8 cellular contexts compared by ENCODE assay signal in genomic region chr2:9422321-9423099, GRCh38. TPM values are rescaled to one million over a fixed set of nuclear protein-coding genes. Genes with fewer than 3 reads are reported as not detected.
A peak's percentile ranks its signal among the peaks of the same experiment; 100 is the strongest.
DNase-seq lines count a peak whose midpoint lies in the region; ATAC-seq, FAIRE-seq and TF ChIP-seq lines count a peak whose summit lies in the region.

No MANE protein-coding gene starts in this region.

- intact Hi-C loops in lower lobe of right lung (cut with DNase I), result no loop called here
- intact Hi-C loops in posterior vena cava (cut with DNase I), result loop anchor here (5.0 to 10.0 kb wide), 2 partner anchors 275 to 278 kb away; no protein-coding TSS in a partner anchor

- H3K79me2 ChIP-seq in H9 (ENCODE audit: insufficient read depth, low read length), result peaks cover 2% of the 10 kb centered on the region; the same call in 1 of the 2 replicates

- H3K27me3 ChIP-seq in H9 (ENCODE audit: insufficient read depth, low read length) (no peaks in the 10 kb centered on the region), duodenal mucosa (ENCODE audit: control insufficient read depth in 1 of 2, insufficient read depth in 2 of 2, low read length in 2 of 2) (no peaks in the 10 kb centered on the region), lower lobe of right lung (ENCODE audit: low read depth) (no peaks in the 10 kb centered on the region)

- no peak overlapping the region for H2BK15ac ChIP-seq in H9 (ENCODE audit: low read depth, low read length)

- H3T11ph ChIP-seq in H9 (ENCODE audit: low read length), result no peak overlapping the region

- no peak overlapping the region for H3K14ac ChIP-seq in H9 (ENCODE audit: insufficient read depth, low read length)

- no peak overlapping the region for H4K5ac ChIP-seq in H9 (ENCODE audit: insufficient read length, low read depth, low read length)

- no peak overlapping the region for H2AFZ ChIP-seq in H9 (ENCODE audit: low read length)

- H3K23me2 ChIP-seq in H9 (ENCODE audit: insufficient read length, low read depth, low read length, poor library complexity, severe bottlenecking), result peaks cover 13% of the 10 kb centered on the region

- H3K4me1 Mint-ChIP-seq in H9, result peaks cover 9 to 11% of the 10 kb centered on the region in 2 experiments

- H2BK20ac ChIP-seq in H9 (ENCODE audit: low read depth, low read length, poor library complexity, severe bottlenecking), result no peak overlapping the region

- TF ChIP-seq CTCF in H9 (conservative IDR thresholded peaks at IDR 0.05) (no peak), LNCaP clone FGC (IDR thresholded peaks at IDR 0.05; ENCODE audit: control insufficient read depth, extremely low read depth, insufficient read depth) (peak; percentile 14; the same call in 1 of the 2 replicates), lower lobe of right lung (IDR thresholded peaks at IDR 0.05) (no peak)

- no peaks in the 10 kb centered on the region for H3K9me3 Mint-ChIP-seq in H9

- no peak overlapping the region for H2BK12ac ChIP-seq in H9 (ENCODE audit: insufficient read length, low read depth, low read length)

- H2BK5ac ChIP-seq in H9 (ENCODE audit: insufficient read length, low read length), result no peak overlapping the region

- H3K27ac ChIP-seq in H9 (ENCODE audit: insufficient read length, low read depth, low read length) (no peak overlapping the region), duodenal mucosa (ENCODE audit: low read depth, low read length) (peak overlapping the region; percentile 90), lower lobe of right lung (peak overlapping the region; percentile 87)

- peak overlapping the region; percentile 93 for H3K4me2 ChIP-seq in H9 (ENCODE audit: insufficient read depth, insufficient read length, low read length)

- DNase-seq in GM12891 (ENCODE audit: insufficient read length, low spot score) (peak; percentile 39), H9 (peak; percentile 65), LNCaP clone FGC (ENCODE audit: low read depth) (peak; percentile 14), lower lobe of right lung (peak; percentile 59), posterior vena cava (ENCODE audit: low spot score) (no peak)
- DNase-seq in activated CD4-positive, alpha-beta T cell treated with anti-CD3 and anti-CD28 coated beads for 4 hours, result peak; percentile 42 to 48
- peak; percentile 22 to 34 (median 23) for DNase-seq in stimulated activated CD4-positive, alpha-beta T cell treated with anti-CD3 and anti-CD28 coated beads, TNF-alpha, amount 100 ng/mL, for 4 hours (ENCODE audit: low read depth in 3 of 3)

- no peak for TF ChIP-seq POLR2A in GM12891 (IDR thresholded peaks at IDR 0.05; ENCODE audit: low read depth, low read length)

- H3K36me3 Mint-ChIP-seq in H9 (ENCODE audit: insufficient read depth in 1 of 3, low read depth in 3 of 3), result no peaks in the 10 kb centered on the region; a peak in 1 of 7 replicates

- H3K4me1 ChIP-seq in H9 (ENCODE audit: insufficient read depth, low read length), result no peaks in the 10 kb centered on the region
- peaks cover 19 to 24% of the 10 kb centered on the region in 2 donors for H3K4me1 ChIP-seq in duodenal mucosa (ENCODE audit: control insufficient read depth in 1 of 2, insufficient read depth in 2 of 2, low read length in 2 of 2)
- H3K4me1 ChIP-seq in lower lobe of right lung, result peaks cover 30% of the 10 kb centered on the region

- H3K4me3 ChIP-seq in LNCaP clone FGC (ENCODE audit: low read depth, low read length) (peak overlapping the region; percentile 73), duodenal mucosa (ENCODE audit: low read depth in 1 of 2, low read length in 2 of 2) (peak overlapping the region; percentile 98 to 99), lower lobe of right lung (peak overlapping the region; percentile 90)

- H3K56ac ChIP-seq in H9 (ENCODE audit: insufficient read length, low read depth, low read length), result no peak overlapping the region

- H2BK120ac ChIP-seq in H9 (ENCODE audit: low read depth, low read length, poor library complexity, severe bottlenecking), result no peak overlapping the region

- peak overlapping the region in 1 of 2 experiments; percentile 91; a peak in 3 of 5 replicates for H3K4me3 Mint-ChIP-seq in H9

- peak; percentile 51 to 53 for ATAC-seq in lower lobe of right lung

- H3K36me3 ChIP-seq in duodenal mucosa (ENCODE audit: control insufficient read depth in 1 of 2, insufficient read depth in 2 of 2, low read length in 2 of 2) (peaks cover 0 to 2% of the 10 kb centered on the region in 2 donors), lower lobe of right lung (peaks cover 6% of the 10 kb centered on the region)

- no peaks in the 10 kb centered on the region for H4K20me1 ChIP-seq in H9 (ENCODE audit: control insufficient read depth, insufficient read depth, insufficient read length)

- H3K9ac ChIP-seq in H9 (ENCODE audit: extremely low read depth, insufficient read length, low read length) (peak overlapping the region; percentile 50), duodenal mucosa (ENCODE audit: low read depth in 1 of 2, low read length in 2 of 2) (peak overlapping the region; percentile 88 to 97)

- H3K4ac ChIP-seq in H9 (ENCODE audit: low read depth, low read length), result no peak overlapping the region

- peak; percentile 35 for FAIRE-seq in GM12891 (lab: Jason Lieb, UNC)

- no peaks in the 10 kb centered on the region for H3K9me3 ChIP-seq in H9 (ENCODE audit: control insufficient read depth, low read depth, low read length)
- no peaks in the 10 kb centered on the region for H3K9me3 ChIP-seq in duodenal mucosa (ENCODE audit: control insufficient read depth in 1 of 2, low read length in 2 of 2)
- H3K9me3 ChIP-seq in lower lobe of right lung, result no peaks in the 10 kb centered on the region

- H3K18ac ChIP-seq in H9 (ENCODE audit: insufficient read length, low read depth, low read length), result no peak overlapping the region

- no peak overlapping the region for H3K27ac Mint-ChIP-seq in H9

- peaks cover 10% of the 10 kb centered on the region for H3K27me3 Mint-ChIP-seq in H9 (ENCODE audit: low read depth)

- WGBS in H9 (ENCODE audit: extremely low coverage, insufficient read length, low lambda C conversion rate), result no CpG with 5 or more reads among the region's 42 CpGs

- H3K23ac ChIP-seq in H9 (ENCODE audit: insufficient read length, low read depth, low read length), result no peak overlapping the region

- H3K79me1 ChIP-seq in H9 (ENCODE audit: insufficient read depth, low read depth, low read length, poor library complexity, severe bottlenecking), result no peaks in the 10 kb centered on the region

- H4K91ac ChIP-seq in H9 (ENCODE audit: insufficient read length, low read depth, low read length), result no peak overlapping the region

- no peak overlapping the region for H4K8ac ChIP-seq in H9 (replicated peaks; ENCODE audit: insufficient read length, low read depth, low read length)

- no peak overlapping the region for H2AK5ac ChIP-seq in H9 (ENCODE audit: insufficient read length, low read length)

TF ChIP-seq in GM12891, 5 proteins besides CTCF, POLR2A, EP300 and RAD21:
- TF ChIP-seq POLR2AphosphoS5 (IDR thresholded peaks at IDR 0.05; ENCODE audit: low read depth, low read length) (no peak), TAF1 (IDR thresholded peaks at IDR 0.05; ENCODE audit: low read depth, low read length) (0 out of 2 replicates have a peak, but pooled peaks have one; percentile 29), SPI1 (IDR thresholded peaks at IDR 0.05; ENCODE audit: low read depth, low read length) (no peak)

RNA-seq across cellular contexts. Expression of gene ITGB1BP1, which starts 0.8 kb away (rescaled TPM):
- 77.0 TPM for polyA plus RNA-seq in GM12891 (2012; ENCODE audit: low read depth, missing spikeins)
- 38.7 and 38.9 TPM in 2 replicates for total RNA-seq in H9 (2021)
- total RNA-seq in lower lobe of right lung, result 61.6 TPM
- total RNA-seq in posterior vena cava, result 100 to 1,000 TPM; 100 to 143 TPM

RNA-seq across cellular contexts. Expression of gene CPSF3, which starts 0.9 kb away (rescaled TPM):
- polyA plus RNA-seq in GM12891 (2012; ENCODE audit: low read depth, missing spikeins), result 55.5 TPM
- total RNA-seq in H9 (2021) (89.5 and 95.5 TPM in 2 replicates), lower lobe of right lung (26.2 TPM), posterior vena cava (10 to 100 TPM; 18.2 to 18.7 TPM)

RNA-seq across cellular contexts. Expression of gene IAH1, which starts 51.8 kb away (rescaled TPM):
- 52.5 TPM for polyA plus RNA-seq in GM12891 (2012; ENCODE audit: low read depth, missing spikeins)
- 23.8 and 25.6 TPM in 2 replicates for total RNA-seq in H9 (2021)
- 42.6 TPM for total RNA-seq in lower lobe of right lung
- 10 to 100 TPM; 36.7 to 45.2 TPM for total RNA-seq in posterior vena cava
